39 cellular contexts compared by ENCODE assay signal in the genomic region with DNA sequence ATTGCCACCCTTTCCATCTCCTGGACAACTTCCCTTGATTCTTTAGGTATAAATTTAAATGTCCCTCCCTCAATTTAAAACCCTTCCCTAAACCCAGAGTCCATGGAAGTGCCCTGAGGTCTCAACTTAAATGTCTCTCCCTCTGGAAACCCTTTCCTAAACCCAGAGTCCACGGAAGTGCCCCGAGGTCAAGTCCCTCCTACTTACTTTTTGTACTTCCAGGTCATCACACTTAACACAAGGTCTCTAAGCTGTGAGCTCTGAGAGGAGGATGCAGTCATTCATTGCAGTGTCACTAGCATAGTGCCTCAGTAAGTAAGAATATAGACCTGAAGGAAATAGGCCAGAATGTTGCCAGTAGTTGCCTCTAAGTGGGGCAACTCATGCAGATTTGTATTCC.
"Had no signal": no experiment of that assay in that cellular context is flagged by ENCODE, and none has a peak within 500 bp of the region (broad histone marks: within the 10 kb centered on the region; RNA-seq: fewer than 3 reads in every experiment).

No MANE protein-coding gene starts in this region.

- H3K4me3 Mint-ChIP-seq: activated B cell treated with CpG ODN at 0.5 μM for 24 hours; activated CD4-positive, alpha-beta memory T cell treated with anti-CD3 and anti-CD28 coated beads for 36 hours; activated CD4-positive, alpha-beta T cell treated with anti-CD3 and anti-CD28 coated beads, Interleukin-2, amount 10 ng/mL, durations not matched to agents 24 days and 14 days; activated CD8-positive, alpha-beta T cell treated with anti-CD3 and anti-CD28 coated beads for 36 hours; activated naive CD4-positive, alpha-beta T cell treated with anti-CD3 and anti-CD28 coated beads for 36 hours; activated naive CD8-positive, alpha-beta T cell; activated naive CD8-positive, alpha-beta T cell treated with anti-CD3 and anti-CD28 coated beads, Interleukin-2, amount 10 ng/mL, durations not matched to agents 7 days and 5 days; activated naive CD8-positive, alpha-beta T cell treated with anti-CD3 and anti-CD28 coated beads, Interleukin-2, amount 50 U/mL, for 24 hours; activated T-cell treated with anti-CD3 and anti-CD28 coated beads, Interleukin-2, amount 50 U/mL, for 4 hours; activated T-cell treated with anti-CD3 and anti-CD28 coated beads, Interleukin-2, amount 50 U/mL, for 72 hours; activated T-helper 1 cell treated with anti-CD3 and anti-CD28 coated beads, Interleukin-12 subunit alpha, Interleukin-12 subunit beta, Interleukin-2, Interleukin-4 antibody, amounts not matched to agents 30 ng/mL and 10 ng/mL and 1 ng/mL, durations not matched to agents 14 hours and 24 hours and 36 hours; activated T-helper 17 cell treated with anti-CD3 and anti-CD28 coated beads, Interleukin-2, amount 50 U/mL, for 72 hours; brain; central memory CD8-positive, alpha-beta T cell; T-helper 1 cell treated with Interleukin-12 subunit alpha and Interleukin-12 subunit beta and Interleukin-4 antibody, amounts not matched to agents 30 μg/mL and 1 μg/mL, for 36 hours; T-helper 2 cell treated with Interferon-gamma antibody and Interleukin-4, amounts not matched to agents 5 μg/mL and 100 μg/mL, for 36 hours had no signal

- H3K27me3 ChIP-seq: ascending aorta had no signal

- H3K9me3 Mint-ChIP-seq: activated B cell treated with CpG ODN at 0.5 μM for 24 hours; activated CD4-positive, alpha-beta memory T cell treated with anti-CD3 and anti-CD28 coated beads for 36 hours; activated CD4-positive, alpha-beta T cell treated with anti-CD3 and anti-CD28 coated beads, Interleukin-2, amount 10 ng/mL, durations not matched to agents 24 days and 14 days; activated CD8-positive, alpha-beta T cell treated with anti-CD3 and anti-CD28 coated beads for 36 hours; activated naive CD4-positive, alpha-beta T cell treated with anti-CD3 and anti-CD28 coated beads for 36 hours; activated naive CD8-positive, alpha-beta T cell treated with anti-CD3 and anti-CD28 coated beads, Interleukin-2, amount 10 ng/mL, durations not matched to agents 7 days and 5 days; activated naive CD8-positive, alpha-beta T cell treated with anti-CD3 and anti-CD28 coated beads, Interleukin-2, amount 50 U/mL, for 24 hours; activated T-cell treated with anti-CD3 and anti-CD28 coated beads, Interleukin-2, amount 50 U/mL, for 4 hours; activated T-cell treated with anti-CD3 and anti-CD28 coated beads, Interleukin-2, amount 50 U/mL, for 72 hours; activated T-helper 1 cell treated with anti-CD3 and anti-CD28 coated beads, Interleukin-12 subunit alpha, Interleukin-12 subunit beta, Interleukin-2, Interleukin-4 antibody, amounts not matched to agents 30 ng/mL and 10 ng/mL and 1 ng/mL, durations not matched to agents 14 hours and 24 hours and 36 hours; activated T-helper 17 cell treated with anti-CD3 and anti-CD28 coated beads, Interleukin-2, amount 50 U/mL, for 72 hours; brain; central memory CD8-positive, alpha-beta T cell; T-helper 2 cell treated with Interferon-gamma antibody and Interleukin-4, amounts not matched to agents 5 μg/mL and 100 μg/mL, for 36 hours had no signal

- DNase-seq: activated B cell treated with CpG ODN at 0.5 μM for 24 hours; activated CD4-positive, alpha-beta memory T cell treated with anti-CD3 and anti-CD28 coated beads for 36 hours; activated CD4-positive, alpha-beta T cell treated with anti-CD3 and anti-CD28 coated beads for 4 hours; activated CD4-positive, alpha-beta T cell treated with anti-CD3 and anti-CD28 coated beads, Interleukin-2, amount 10 ng/mL, durations not matched to agents 24 days and 14 days; activated CD4-positive, alpha-beta T cell treated with anti-CD3 and anti-CD28 coated beads, Interleukin-2, amount 50 U/mL, for 1 hour; activated CD4-positive, alpha-beta T cell treated with anti-CD3 and anti-CD28 coated beads, Interleukin-2, amount 50 U/mL, for 4 hours; activated CD4-positive, CD25-positive, alpha-beta regulatory T cell treated with anti-CD3 and anti-CD28 coated beads, Interleukin-2, amount 50 U/mL, for 72 hours; activated CD8-positive, alpha-beta memory T cell treated with anti-CD3 and anti-CD28 coated beads, Interleukin-2, amount 50 U/mL, for 4 hours; activated CD8-positive, alpha-beta T cell treated with anti-CD3 and anti-CD28 coated beads for 36 hours; activated effector memory CD4-positive, alpha-beta T cell treated with anti-CD3 and anti-CD28 coated beads, Interleukin-2, amount 50 U/mL, for 16 hours; activated gamma-delta T cell treated with Interleukin-2 at 50 U/mL for 16 hours; activated naive CD4-positive, alpha-beta T cell; activated naive CD4-positive, alpha-beta T cell treated with anti-CD3 and anti-CD28 coated beads for 36 hours; activated naive CD4-positive, alpha-beta T cell treated with anti-CD3 and anti-CD28 coated beads, Interleukin-2, amount 50 U/mL, for 16 hours; activated naive CD8-positive, alpha-beta T cell treated with anti-CD3 and anti-CD28 coated beads, Interleukin-2, amount 10 ng/mL, durations not matched to agents 7 days and 5 days; activated naive CD8-positive, alpha-beta T cell treated with anti-CD3 and anti-CD28 coated beads, Interleukin-2, amount 50 U/mL, for 24 hours; activated T-cell treated with anti-CD3 and anti-CD28 coated beads for 4 hours; activated T-cell treated with anti-CD3 and anti-CD28 coated beads, Interleukin-2, amount 50 U/mL, for 1 hour; activated T-cell treated with anti-CD3 and anti-CD28 coated beads, Interleukin-2, amount 50 U/mL, for 4 hours; activated T-cell treated with anti-CD3 and anti-CD28 coated beads, Interleukin-2, amount 50 U/mL, for 72 hours; amygdala; anterior cingulate cortex; caudate nucleus; cerebellar nuclear complex; T-helper 1 cell; T-helper 2 cell; T-helper 9 cell had no signal

- H3K36me3 Mint-ChIP-seq: activated CD4-positive, alpha-beta memory T cell treated with anti-CD3 and anti-CD28 coated beads for 36 hours; activated naive CD8-positive, alpha-beta T cell; activated naive CD8-positive, alpha-beta T cell treated with anti-CD3 and anti-CD28 coated beads, Interleukin-2, amount 10 ng/mL, durations not matched to agents 7 days and 5 days; brain had no signal

- H3K4me3 ChIP-seq: ascending aorta, cardiac muscle cell had no signal

- FAIRE-seq: bronchial epithelial cell, TTC549 had no signal

- H3K27ac Mint-ChIP-seq: activated B cell treated with CpG ODN at 0.5 μM for 24 hours; activated CD4-positive, alpha-beta memory T cell treated with anti-CD3 and anti-CD28 coated beads for 36 hours; activated CD4-positive, alpha-beta T cell treated with anti-CD3 and anti-CD28 coated beads, Interleukin-2, amount 10 ng/mL, durations not matched to agents 24 days and 14 days; activated CD8-positive, alpha-beta T cell treated with anti-CD3 and anti-CD28 coated beads for 36 hours; activated naive CD4-positive, alpha-beta T cell treated with anti-CD3 and anti-CD28 coated beads for 36 hours; activated naive CD8-positive, alpha-beta T cell; activated naive CD8-positive, alpha-beta T cell treated with anti-CD3 and anti-CD28 coated beads, Interleukin-2, amount 10 ng/mL, durations not matched to agents 7 days and 5 days; activated naive CD8-positive, alpha-beta T cell treated with anti-CD3 and anti-CD28 coated beads, Interleukin-2, amount 50 U/mL, for 24 hours; activated T-cell treated with anti-CD3 and anti-CD28 coated beads, Interleukin-2, amount 50 U/mL, for 72 hours; activated T-helper 1 cell treated with anti-CD3 and anti-CD28 coated beads, Interleukin-12 subunit alpha, Interleukin-12 subunit beta, Interleukin-2, Interleukin-4 antibody, amounts not matched to agents 30 ng/mL and 10 ng/mL and 1 ng/mL, durations not matched to agents 14 hours and 24 hours and 36 hours; activated T-helper 17 cell treated with anti-CD3 and anti-CD28 coated beads, Interleukin-2, amount 50 U/mL, for 72 hours; brain; T-helper 1 cell treated with Interleukin-12 subunit alpha and Interleukin-12 subunit beta and Interleukin-4 antibody, amounts not matched to agents 30 μg/mL and 1 μg/mL, for 36 hours; T-helper 2 cell treated with Interferon-gamma antibody and Interleukin-4, amounts not matched to agents 5 μg/mL and 100 μg/mL, for 36 hours had no signal

- H3K9me3 ChIP-seq: ascending aorta had no signal

- H3K4me1 Mint-ChIP-seq: activated naive CD8-positive, alpha-beta T cell treated with anti-CD3 and anti-CD28 coated beads, Interleukin-2, amount 10 ng/mL, durations not matched to agents 7 days and 5 days had no signal

- ATAC-seq: activated CD8-positive, alpha-beta T cell treated with anti-CD3 and anti-CD28 coated beads for 36 hours; activated naive CD8-positive, alpha-beta T cell treated with anti-CD3 and anti-CD28 coated beads, Interleukin-2, amount 50 U/mL, for 24 hours; activated T-cell treated with anti-CD3 and anti-CD28 coated beads, Interleukin-2, amount 50 U/mL, for 4 hours; activated T-cell treated with anti-CD3 and anti-CD28 coated beads, Interleukin-2, amount 50 U/mL, for 72 hours; activated T-helper 17 cell treated with anti-CD3 and anti-CD28 coated beads, Interleukin-2, amount 50 U/mL, for 72 hours had no signal

- H3K27ac ChIP-seq: ascending aorta, cardiac muscle cell, VCaP had no signal

- H3K36me3 ChIP-seq: ascending aorta, cardiac muscle cell had no signal
